24 cellular contexts compared by ENCODE assay signal in the genomic region with DNA sequence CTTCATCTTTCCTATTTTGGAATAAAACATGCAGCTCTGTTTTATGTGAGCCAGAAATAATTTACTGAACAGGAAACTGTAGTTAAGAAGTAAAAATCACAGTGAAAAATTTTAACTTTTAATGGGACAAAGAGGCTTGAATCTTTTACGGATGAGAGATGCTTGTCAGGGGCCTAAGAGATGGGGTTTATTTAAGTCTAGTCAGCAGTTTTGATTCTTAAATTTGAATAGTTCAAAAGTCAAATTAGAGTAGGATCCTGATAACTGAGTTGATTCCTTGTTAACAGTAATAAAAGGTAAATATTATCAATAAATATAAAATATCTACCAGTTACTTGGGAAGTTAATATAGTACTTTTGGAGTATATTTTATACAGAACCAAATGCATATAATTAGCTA. TPM values are rescaled to one million over a fixed set of nuclear protein-coding genes. Genes with fewer than 3 reads are reported as not detected.
"Had no signal": no experiment of that assay in that cellular context is flagged by ENCODE, and none has a peak within 500 bp of the region (broad histone marks: within the 10 kb centered on the region; RNA-seq: fewer than 3 reads in every experiment).

No MANE protein-coding gene starts in this region.

- H3K36me3 ChIP-seq: brain microvascular endothelial cell had no signal

- H3K27ac ChIP-seq: brain microvascular endothelial cell, KMS-11, SK-N-MC had no signal

- H3K4me3 ChIP-seq: SK-N-MC had no signal

- DNase-seq: activated CD4-positive, alpha-beta memory T cell treated with anti-CD3 and anti-CD28 coated beads for 36 hours; activated CD4-positive, alpha-beta T cell treated with anti-CD3 and anti-CD28 coated beads for 1 hour; activated CD4-positive, alpha-beta T cell treated with anti-CD3 and anti-CD28 coated beads, Interleukin-2, amount 10 ng/mL, durations not matched to agents 24 days and 14 days; activated CD8-positive, alpha-beta memory T cell treated with anti-CD3 and anti-CD28 coated beads for 24 hours; activated effector memory CD4-positive, alpha-beta T cell treated with anti-CD3 and anti-CD28 coated beads, Interleukin-2, amount 50 U/mL, for 16 hours; activated naive CD4-positive, alpha-beta T cell treated with Interleukin-2 at 50 U/mL for 16 hours; activated T-cell treated with anti-CD3 and anti-CD28 coated beads, Interleukin-2, amount 50 U/mL, for 4 hours; brain microvascular endothelial cell; NCI-H1092; NCI-H1417; NCI-H1930; NCI-H2171 treated with DMSO at 0.1 percent for 48 hours; NCI-H226; NCI-H510A; NCI-H526 treated with DMSO at 0.1 percent for 48 hours; NCI-H82; RPMI8226 had no signal

- ATAC-seq: activated naive CD4-positive, alpha-beta T cell treated with anti-CD3 and anti-CD28 coated beads, Interleukin-2, amount 50 U/mL, for 72 hours; activated T-cell treated with anti-CD3 and anti-CD28 coated beads, Interleukin-2, amount 50 U/mL, for 4 hours; Panc1; Right ventricle myocardium inferior; WTC11 had no signal

- H3K27me3 ChIP-seq: brain microvascular endothelial cell had no signal

- H3K4me2 ChIP-seq: KMS-11 had no signal

- H3K9ac ChIP-seq: KMS-11 had no signal

RNA-seq across cellular contexts. Expression of gene CD36, which starts 24.9 kb away (rescaled TPM):
- total RNA-seq: activated CD4-positive, alpha-beta memory T cell treated with anti-CD3 and anti-CD28 coated beads for 36 hours; activated CD4-positive, alpha-beta T cell treated with anti-CD3 and anti-CD28 coated beads, Interleukin-2, amount 10 ng/mL, durations not matched to agents 24 days and 14 days; activated naive CD4-positive, alpha-beta T cell treated with anti-CD3 and anti-CD28 coated beads, Interleukin-2, amount 50 U/mL, for 72 hours; OCI-LY7 had no signal
